ENCODE assay signal across 20 cellular contexts in the genomic region with DNA sequence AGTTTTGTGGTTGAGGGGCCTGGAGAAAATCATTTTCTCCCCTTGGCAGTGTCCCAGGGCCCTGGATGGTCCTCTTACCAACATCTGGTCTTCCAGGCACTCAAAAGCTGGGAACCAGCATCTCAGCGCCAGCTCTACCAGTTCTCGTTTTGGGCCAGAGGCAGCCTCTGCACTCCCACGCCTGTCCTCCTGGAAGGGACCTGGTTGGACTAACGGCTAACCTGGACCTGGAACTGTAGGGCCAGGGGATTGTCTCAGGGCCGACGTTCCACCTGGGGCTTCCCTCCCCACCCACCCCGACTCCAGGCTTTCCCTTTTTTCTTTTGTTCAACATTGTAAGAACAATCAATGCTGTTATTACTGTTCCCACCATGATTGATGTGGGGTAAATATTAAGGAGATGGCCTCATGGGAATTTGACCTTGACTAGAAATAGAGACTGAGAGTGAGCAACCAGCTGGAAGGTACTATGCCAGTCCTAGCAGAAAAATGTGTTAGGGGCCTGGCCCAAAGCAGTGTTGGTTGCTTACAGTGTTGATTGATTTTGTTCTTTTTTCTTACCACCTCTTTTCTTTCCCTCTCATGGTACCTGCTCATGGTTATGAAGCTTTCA.
DNase-seq lines count a peak whose midpoint lies in the region; ATAC-seq, FAIRE-seq and TF ChIP-seq lines count a peak whose summit lies in the region.
"Had no signal": no experiment of that assay in that cellular context is flagged by ENCODE, and none has a peak within 500 bp of the region (broad histone marks: within the 10 kb centered on the region; RNA-seq: fewer than 3 reads in every experiment).

No MANE protein-coding gene starts in this region.

- FAIRE-seq in kidney (lab: Jason Lieb, UNC) = no peak
- FAIRE-seq: GM19239, H1, K562 had no signal

- no peaks in the 10 kb centered on the region for H3K27me3 Mint-ChIP-seq in activated CD8-positive, alpha-beta memory T cell treated with anti-CD3 and anti-CD28 coated beads, Interleukin-2, amount 10 ng/mL, durations not matched to agents 7 days and 5 days
- no peaks in the 10 kb centered on the region for H3K27me3 Mint-ChIP-seq in IgD-negative memory B cell
- H3K27me3 Mint-ChIP-seq: B cell had no signal

- peak overlapping the region; percentile 12 for H3K27ac Mint-ChIP-seq in activated CD8-positive, alpha-beta memory T cell treated with anti-CD3 and anti-CD28 coated beads, Interleukin-2, amount 10 ng/mL, durations not matched to agents 7 days and 5 days
- peak overlapping the region in 2 of 3 donors; percentile 67 to 83 for H3K27ac Mint-ChIP-seq in IgD-negative memory B cell
- H3K27ac Mint-ChIP-seq: B cell had no signal

- no peak overlapping the region for H3K4me3 ChIP-seq in kidney (ENCODE audit: low read length in 2 of 2)
- no peak overlapping the region for H3K4me3 ChIP-seq in stomach smooth muscle (ENCODE audit: low read length in 2 of 2)
- H3K4me3 ChIP-seq: HAP-1, K562 had no signal

- H3K4me1 Mint-ChIP-seq in activated CD8-positive, alpha-beta memory T cell treated with anti-CD3 and anti-CD28 coated beads, Interleukin-2, amount 10 ng/mL, durations not matched to agents 7 days and 5 days = peaks cover 4% of the 10 kb centered on the region
- peaks cover 6 to 11% (median 8%) of the 10 kb centered on the region in 3 donors for H3K4me1 Mint-ChIP-seq in IgD-negative memory B cell

- H3K9me3 Mint-ChIP-seq in activated CD8-positive, alpha-beta memory T cell treated with anti-CD3 and anti-CD28 coated beads, Interleukin-2, amount 10 ng/mL, durations not matched to agents 7 days and 5 days (ENCODE audit: low read depth) = no peaks in the 10 kb centered on the region
- no peaks in the 10 kb centered on the region for H3K9me3 Mint-ChIP-seq in IgD-negative memory B cell
- H3K9me3 Mint-ChIP-seq: CD8-positive, alpha-beta T cell had no signal

- intact Hi-C loops in kidney (cut with DNase I) = no loop called here

- H3K27ac ChIP-seq in kidney (ENCODE audit: low read depth in 2 of 2, low read length in 2 of 2) (no peak overlapping the region), stomach smooth muscle (ENCODE audit: low read length) (peak overlapping the region; percentile 24)
- H3K27ac ChIP-seq: 22Rv1, HL-60 had no signal

- no peaks in the 10 kb centered on the region for H3K27me3 ChIP-seq in stomach smooth muscle (ENCODE audit: control insufficient read depth in 1 of 2, insufficient read depth in 2 of 2, low read length in 2 of 2)

- TF ChIP-seq CTCF in kidney (IDR thresholded peaks at IDR 0.05; ENCODE audit: borderline replicate concordance, extremely low read depth, insufficient read depth) = no peak

- CTCF ChIA-PET in activated CD8-positive, alpha-beta memory T cell treated with anti-CD3 and anti-CD28 coated beads, Interleukin-2, amount 10 ng/mL, durations not matched to agents 7 days and 5 days (lab: Charles Lee) = no interaction called here

- ATAC-seq in activated CD8-positive, alpha-beta memory T cell treated with anti-CD3 and anti-CD28 coated beads, Interleukin-2, amount 10 ng/mL, durations not matched to agents 7 days and 5 days = no peak
- no peak for ATAC-seq in HG03039 (IDR thresholded peaks at IDR 0.05; ENCODE audit: unreplicated experiment)
- ATAC-seq: CD8-positive, alpha-beta T cell; K562 had no signal

- no peak for DNase-seq in activated CD8-positive, alpha-beta memory T cell treated with anti-CD3 and anti-CD28 coated beads, Interleukin-2, amount 10 ng/mL, durations not matched to agents 7 days and 5 days
- no peak for DNase-seq in activated CD8-positive, alpha-beta memory T cell treated with anti-CD3 and anti-CD28 coated beads, Interleukin-2, amount 50 U/mL, for 48 hours
- DNase-seq in kidney (peak; percentile 42), COLO668 (lab: John Stamatoyannopoulos, UW; ENCODE audit: unreplicated experiment) (no peak), hypothalamus (lab: John Stamatoyannopoulos, UW) (no peak)
- DNase-seq: Caco-2; CD8-positive, alpha-beta T cell; DMS53; GF-D8 had no signal

- H3K36me3 Mint-ChIP-seq in activated CD8-positive, alpha-beta memory T cell treated with anti-CD3 and anti-CD28 coated beads, Interleukin-2, amount 10 ng/mL, durations not matched to agents 7 days and 5 days = peaks cover 32% of the 10 kb centered on the region
- peaks cover 7% of the 10 kb centered on the region for H3K36me3 Mint-ChIP-seq in IgD-negative memory B cell

- H3K4me1 ChIP-seq in kidney (ENCODE audit: control insufficient read depth in 1 of 2, insufficient read depth in 1 of 2, low read depth in 1 of 2, low read length in 2 of 2) (peaks cover 6 to 8% of the 10 kb centered on the region in 2 donors), stomach smooth muscle (ENCODE audit: control insufficient read depth, insufficient read depth, low read length) (peaks cover 14% of the 10 kb centered on the region)
- H3K4me1 ChIP-seq: Caco-2, HAP-1 had no signal

- H3K9ac ChIP-seq in kidney (ENCODE audit: low read length in 2 of 2) = no peak overlapping the region
- no peak overlapping the region for H3K9ac ChIP-seq in stomach smooth muscle (ENCODE audit: low read length in 2 of 2)

- H3K9me3 ChIP-seq in kidney (ENCODE audit: control insufficient read depth in 1 of 2, low read length in 2 of 2) (no peaks in the 10 kb centered on the region), stomach smooth muscle (ENCODE audit: control insufficient read depth in 2 of 2, low read length in 2 of 2) (no peaks in the 10 kb centered on the region)
- H3K9me3 ChIP-seq: Caco-2, HAP-1 had no signal

- H3K4me3 Mint-ChIP-seq in activated CD8-positive, alpha-beta memory T cell treated with anti-CD3 and anti-CD28 coated beads, Interleukin-2, amount 10 ng/mL, durations not matched to agents 7 days and 5 days = no peak overlapping the region
- H3K4me3 Mint-ChIP-seq in IgD-negative memory B cell = peak overlapping the region in 1 of 4 donors; percentile 87
- H3K4me3 Mint-ChIP-seq: B cell; CD14-positive monocyte; CD8-positive, alpha-beta T cell had no signal

- H3K36me3 ChIP-seq in kidney (ENCODE audit: control insufficient read depth in 1 of 2, insufficient read depth in 2 of 2, low read length in 2 of 2) (peaks cover 13 to 29% of the 10 kb centered on the region in 2 donors), stomach smooth muscle (ENCODE audit: control insufficient read depth in 2 of 2, insufficient read depth in 2 of 2, low read length in 2 of 2) (peaks cover 42 to 50% of the 10 kb centered on the region in 2 donors)
